In genomic region chr4:10173039-10173753, GRCh38 we compare ENCODE assay signal across 11 cellular contexts. TPM values are rescaled to one million over a fixed set of nuclear protein-coding genes. Genes with fewer than 3 reads are reported as not detected.
DNase-seq lines count a peak whose midpoint lies in the region; ATAC-seq and TF ChIP-seq lines count a peak whose summit lies in the region.
"Had no signal": no experiment of that assay in that cellular context is flagged by ENCODE, and none has a peak within 500 bp of the region (broad histone marks: within the 10 kb centered on the region; RNA-seq: fewer than 3 reads in every experiment).

No MANE protein-coding gene starts in this region.

- no peak overlapping the region for H3K4me3 Mint-ChIP-seq in progenitor cell of endocrine pancreas (ENCODE audit: low read depth)
- no peak overlapping the region for H3K4me3 Mint-ChIP-seq in activated T-cell treated with anti-CD3 and anti-CD28 coated beads, Interleukin-2, amount 50 U/mL, for 72 hours
- H3K4me3 Mint-ChIP-seq: IgD-negative memory B cell, neural crest cell had no signal

- no peaks in the 10 kb centered on the region for H3K27me3 Mint-ChIP-seq in progenitor cell of endocrine pancreas
- H3K27me3 Mint-ChIP-seq in activated T-cell treated with anti-CD3 and anti-CD28 coated beads, Interleukin-2, amount 50 U/mL, for 72 hours (ENCODE audit: low read depth), result no peaks in the 10 kb centered on the region

- ATAC-seq in HG03457 (IDR thresholded peaks at IDR 0.05; ENCODE audit: unreplicated experiment) (no peak), HG02884 (IDR thresholded peaks at IDR 0.05; ENCODE audit: unreplicated experiment) (no peak)
- no peak for ATAC-seq in activated T-cell treated with anti-CD3 and anti-CD28 coated beads, Interleukin-2, amount 50 U/mL, for 72 hours (replicated peaks in 1 of 2)

- H3K4me1 Mint-ChIP-seq in progenitor cell of endocrine pancreas (ENCODE audit: low read depth), result peaks cover 17% of the 10 kb centered on the region
- no peaks in the 10 kb centered on the region for H3K4me1 Mint-ChIP-seq in activated T-cell treated with anti-CD3 and anti-CD28 coated beads, Interleukin-2, amount 50 U/mL, for 72 hours (ENCODE audit: low read depth)
- H3K4me1 Mint-ChIP-seq: IgD-negative memory B cell, neural crest cell had no signal

- H3K36me3 Mint-ChIP-seq in progenitor cell of endocrine pancreas (ENCODE audit: insufficient read depth), result no peaks in the 10 kb centered on the region
- no peaks in the 10 kb centered on the region for H3K36me3 Mint-ChIP-seq in activated T-cell treated with anti-CD3 and anti-CD28 coated beads, Interleukin-2, amount 50 U/mL, for 72 hours (ENCODE audit: insufficient read depth in 2 of 2)
- H3K36me3 Mint-ChIP-seq: IgD-negative memory B cell had no signal

- no peaks in the 10 kb centered on the region for H3K9me3 Mint-ChIP-seq in progenitor cell of endocrine pancreas (ENCODE audit: low read depth)
- peaks cover 0 to under 1% of the 10 kb centered on the region in 2 donors for H3K9me3 Mint-ChIP-seq in activated T-cell treated with anti-CD3 and anti-CD28 coated beads, Interleukin-2, amount 50 U/mL, for 72 hours
- H3K9me3 Mint-ChIP-seq: IgD-negative memory B cell, neural crest cell had no signal

- H3K27ac Mint-ChIP-seq in progenitor cell of endocrine pancreas, result peak overlapping the region; percentile 90
- H3K27ac Mint-ChIP-seq in activated T-cell treated with anti-CD3 and anti-CD28 coated beads, Interleukin-2, amount 50 U/mL, for 72 hours, result no peak overlapping the region
- H3K27ac Mint-ChIP-seq: IgD-negative memory B cell had no signal

- TF ChIP-seq CTCF in progenitor cell of endocrine pancreas (IDR thresholded peaks at IDR 0.05; ENCODE audit: unreplicated experiment), result no peak

- peak; percentile 83 for DNase-seq in EH (ENCODE audit: low read depth)
- DNase-seq in RPMI7951 (ENCODE audit: low read depth), result peak; percentile 13
- peak; percentile 54 for DNase-seq in glomerular endothelial cell (ENCODE audit: extremely low read depth, low read depth, low spot score)
- no peak for DNase-seq in progenitor cell of endocrine pancreas (ENCODE audit: low spot score, unreplicated experiment)
- DNase-seq in activated T-cell treated with anti-CD3 and anti-CD28 coated beads, Interleukin-2, amount 50 U/mL, for 72 hours, result no peak
- no peak for DNase-seq in Kasumi-1 (lab: John Stamatoyannopoulos, UW)
- DNase-seq: activated CD8-positive, alpha-beta memory T cell treated with anti-CD3 and anti-CD28 coated beads, Interleukin-2, amount 50 U/mL, for 48 hours had no signal

RNA-seq across cellular contexts. Expression of gene WDR1, which starts 56.6 kb away (rescaled TPM):
- total RNA-seq in RPMI7951 (2014; rRNA removed; shearing (Covaris generic)), result 168 and 180 TPM in 2 replicates
- total RNA-seq in glomerular endothelial cell, result 382 and 455 TPM in 2 replicates
- total RNA-seq in progenitor cell of endocrine pancreas, result 191 and 200 TPM in 2 replicates
- 100 to 1,000 TPM; 304 to 326 TPM for total RNA-seq in activated T-cell treated with anti-CD3 and anti-CD28 coated beads, Interleukin-2, amount 50 U/mL, for 72 hours

Comparison
In these comparisons a context has a peak if more than half of its experiments do, and no peak if none do; other contexts are left out.
1. DNase-seq: peak in EH (single experiment), RPMI7951 (single experiment) and glomerular endothelial cell (single experiment); none in progenitor cell of endocrine pancreas (single experiment), activated T-cell treated with anti-CD3 and anti-CD28 coated beads, Interleukin-2, amount 50 U/mL, for 72 hours (0 of 2) and Kasumi-1 (0 of 2).